8 cellular contexts compared by ENCODE assay signal in genomic region chr1:10693497-10694273, GRCh38.
DNase-seq lines count a peak whose midpoint lies in the region; ATAC-seq lines count a peak whose summit lies in the region.

No MANE protein-coding gene starts in this region.

- DNase-seq in GM03348 (ENCODE audit: low spot score) (peak; percentile 67), RKO (ENCODE audit: low spot score) (peak; percentile 18), COR-L47 (lab: John Stamatoyannopoulos, UW) (no peak), SHP77 treated with DMSO at 0.1 percent for 48 hours (lab: John Stamatoyannopoulos, UW) (no peak)
- peak; percentile 53 for DNase-seq in activated naive CD4-positive, alpha-beta T cell treated with anti-CD3 and anti-CD28 coated beads for 36 hours
- DNase-seq in stimulated activated CD4-positive, alpha-beta T cell treated with anti-CD3 and anti-CD28 coated beads, Interleukin-15, amount 100 ng/mL, for 24 hours: peak; percentile 53

- H3K4me3 Mint-ChIP-seq in activated naive CD4-positive, alpha-beta T cell treated with anti-CD3 and anti-CD28 coated beads for 36 hours: peak overlapping the region; percentile 80

- H3K36me3 Mint-ChIP-seq in activated naive CD4-positive, alpha-beta T cell treated with anti-CD3 and anti-CD28 coated beads for 36 hours (ENCODE audit: low read depth): no peaks in the 10 kb centered on the region

- H3K27ac Mint-ChIP-seq in activated naive CD4-positive, alpha-beta T cell treated with anti-CD3 and anti-CD28 coated beads for 36 hours: peak overlapping the region; percentile 61

- intact Hi-C loops in activated naive CD4-positive, alpha-beta T cell treated with anti-CD3 and anti-CD28 coated beads for 36 hours (cut with micrococcal nuclease): loop anchor here (1.0 to 2.0 kb wide), 5 partner anchors 41 to 295 kb away; partner anchors contain the start of gene PGD

- peak; percentile 17 for ATAC-seq in HG02678 (IDR thresholded peaks at IDR 0.05; ENCODE audit: unreplicated experiment)

- peak overlapping the region; percentile 51 for H3K4me3 ChIP-seq in iPS-11a (ENCODE audit: low read depth, low read length)

- CTCF ChIA-PET in activated naive CD4-positive, alpha-beta T cell treated with anti-CD3 and anti-CD28 coated beads for 36 hours (lab: Charles Lee): interaction anchor here (0.7 kb wide), 1 partner anchor 744 kb away, joined by 3 read pairs; no protein-coding TSS in a partner anchor

- peaks cover 2% of the 10 kb centered on the region for H3K27me3 Mint-ChIP-seq in activated naive CD4-positive, alpha-beta T cell treated with anti-CD3 and anti-CD28 coated beads for 36 hours (ENCODE audit: low read depth)

- H3K4me1 Mint-ChIP-seq in activated naive CD4-positive, alpha-beta T cell treated with anti-CD3 and anti-CD28 coated beads for 36 hours (ENCODE audit: low read depth): peaks cover 28% of the 10 kb centered on the region

- no peaks in the 10 kb centered on the region for H3K9me3 Mint-ChIP-seq in activated naive CD4-positive, alpha-beta T cell treated with anti-CD3 and anti-CD28 coated beads for 36 hours

Comparison
In these comparisons a context has a peak if more than half of its experiments do, and no peak if none do; other contexts are left out.
1. DNase-seq: peak in GM03348 (single experiment), RKO (single experiment), activated naive CD4-positive, alpha-beta T cell treated with anti-CD3 and anti-CD28 coated beads for 36 hours (single experiment) and stimulated activated CD4-positive, alpha-beta T cell treated with anti-CD3 and anti-CD28 coated beads, Interleukin-15, amount 100 ng/mL, for 24 hours (single experiment); none in COR-L47 (single experiment) and SHP77 treated with DMSO at 0.1 percent for 48 hours (single experiment).